Comparison of ENCODE assay signal across 17 cellular contexts in the genomic region with DNA sequence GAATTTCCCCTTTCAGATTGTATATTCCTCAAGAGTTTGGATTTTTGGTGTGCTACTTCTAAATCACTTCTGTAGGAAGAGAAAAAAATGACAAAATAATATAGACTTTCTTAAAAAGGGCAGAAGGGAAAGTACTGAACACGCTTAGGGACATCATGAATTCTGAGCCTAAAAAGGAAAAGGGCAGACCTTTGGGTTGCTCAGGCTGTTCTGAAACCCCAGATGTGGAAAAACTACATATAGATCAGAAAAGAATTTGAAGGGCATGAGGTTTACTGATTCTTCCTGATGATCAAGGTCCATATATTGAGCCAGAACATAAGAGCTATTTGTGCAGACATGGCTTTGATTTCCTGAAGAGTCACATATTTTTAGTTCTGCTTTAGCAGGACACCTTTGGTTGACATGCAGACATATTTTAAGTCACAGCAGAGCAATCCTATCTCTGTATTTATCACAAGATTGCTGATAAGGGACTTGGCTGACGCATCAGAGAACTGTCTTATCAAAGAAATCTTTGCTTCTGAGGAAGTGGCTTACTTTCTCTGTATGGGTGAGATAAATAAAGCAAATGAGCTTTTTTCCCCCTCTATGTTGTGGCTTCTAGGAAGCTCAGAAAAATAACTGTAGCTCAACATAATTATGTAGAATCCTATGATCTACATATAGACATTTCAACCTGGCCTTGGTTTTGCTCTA. TPM values are rescaled to one million over a fixed set of nuclear protein-coding genes. Genes with fewer than 3 reads are reported as not detected.
"Had no signal": no experiment of that assay in that cellular context is flagged by ENCODE, and none has a peak within 500 bp of the region (broad histone marks: within the 10 kb centered on the region; RNA-seq: fewer than 3 reads in every experiment).

No MANE protein-coding gene starts in this region.

RNA-seq across cellular contexts. Expression of a gene that starts 11.5 kb away (rescaled TPM):
- total RNA-seq: body of pancreas, fibroblast of lung, fibroblast of villous mesenchyme, gastroesophageal sphincter, hepatocyte, kidney epithelial cell, lower leg skin, mesothelial cell of epicardium, occipital lobe, pulmonary artery endothelial cell, right atrium auricular region, smooth muscle cell, transverse colon, urinary bladder had no signal
- polyA plus RNA-seq: adipose tissue, esophagus, fibroblast of lung, hepatocyte, smooth muscle cell, urinary bladder had no signal

RNA-seq across cellular contexts. Expression of a gene that starts 54.6 kb away (rescaled TPM):
- total RNA-seq: body of pancreas, dorsolateral prefrontal cortex, fibroblast of lung, fibroblast of villous mesenchyme, gastroesophageal sphincter, hepatocyte, kidney epithelial cell, lower leg skin, mesothelial cell of epicardium, occipital lobe, pulmonary artery endothelial cell, right atrium auricular region, smooth muscle cell, transverse colon, urinary bladder had no signal
- polyA plus RNA-seq: adipose tissue, esophagus, fibroblast of lung, hepatocyte, smooth muscle cell, urinary bladder had no signal
